Comparison of ENCODE assay signal across 1 cellular context in the genomic region with DNA sequence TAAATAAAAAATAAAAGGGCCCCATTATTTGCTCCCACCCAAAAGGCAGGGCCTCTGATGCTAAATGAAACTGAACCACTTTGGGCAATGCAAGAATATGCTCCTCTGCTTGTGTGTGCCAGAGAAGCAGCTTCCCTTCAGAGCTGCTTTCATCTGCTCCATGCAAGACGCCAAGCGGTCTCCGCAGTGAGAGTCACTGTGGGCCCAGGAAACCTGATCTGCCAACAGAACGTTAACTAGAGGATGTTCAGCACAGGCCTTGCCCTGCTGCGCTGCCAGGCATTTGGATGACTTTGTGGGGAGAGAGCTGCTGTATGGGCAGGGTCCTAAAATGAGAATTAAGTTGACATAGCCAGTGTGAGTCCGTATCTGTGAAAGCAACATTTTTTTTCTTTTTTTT.
TF ChIP-seq lines count a peak whose summit lies in the region.

No MANE protein-coding gene starts in this region.

TF ChIP-seq in IMR-90, 13 proteins besides CTCF, POLR2A, EP300 and RAD21 (continued from another document):
- TF ChIP-seq RFX5 (IDR thresholded peaks at IDR 0.05; ENCODE audit: low read depth, low read length), result no peak
- TF ChIP-seq BHLHE40 (IDR thresholded peaks at IDR 0.05; ENCODE audit: low read depth, low read length), result no peak
- TF ChIP-seq MAZ (IDR thresholded peaks at IDR 0.05; ENCODE audit: borderline replicate concordance, low read depth, low read length), result no peak
- no peak for TF ChIP-seq SMC3 (IDR thresholded peaks at IDR 0.05; ENCODE audit: low read depth, low read length)
- no peak for TF ChIP-seq MAFK (IDR thresholded peaks at IDR 0.05; ENCODE audit: low read depth, low read length)
- TF ChIP-seq MXI1 (IDR thresholded peaks at IDR 0.05; ENCODE audit: borderline replicate concordance, low read depth, low read length), result no peak
- TF ChIP-seq RCOR1 (IDR thresholded peaks at IDR 0.05; ENCODE audit: insufficient replicate concordance, low read length), result no peak
- TF ChIP-seq, protein P1, sequence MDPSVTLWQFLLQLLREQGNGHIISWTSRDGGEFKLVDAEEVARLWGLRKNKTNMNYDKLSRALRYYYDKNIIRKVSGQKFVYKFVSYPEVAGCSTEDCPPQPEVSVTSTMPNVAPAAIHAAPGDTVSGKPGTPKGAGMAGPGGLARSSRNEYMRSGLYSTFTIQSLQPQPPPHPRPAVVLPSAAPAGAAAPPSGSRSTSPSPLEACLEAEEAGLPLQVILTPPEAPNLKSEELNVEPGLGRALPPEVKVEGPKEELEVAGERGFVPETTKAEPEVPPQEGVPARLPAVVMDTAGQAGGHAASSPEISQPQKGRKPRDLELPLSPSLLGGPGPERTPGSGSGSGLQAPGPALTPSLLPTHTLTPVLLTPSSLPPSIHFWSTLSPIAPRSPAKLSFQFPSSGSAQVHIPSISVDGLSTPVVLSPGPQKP (IDR thresholded peaks at IDR 0.05; ENCODE audit: borderline replicate concordance, low read depth, low read length), result no peak
- no peak for TF ChIP-seq CHD1 (IDR thresholded peaks at IDR 0.05; ENCODE audit: low read depth, low read length)
- no peak for TF ChIP-seq CEBPB (IDR thresholded peaks at IDR 0.05; ENCODE audit: low read depth, low read length)
- TF ChIP-seq, protein P2, sequence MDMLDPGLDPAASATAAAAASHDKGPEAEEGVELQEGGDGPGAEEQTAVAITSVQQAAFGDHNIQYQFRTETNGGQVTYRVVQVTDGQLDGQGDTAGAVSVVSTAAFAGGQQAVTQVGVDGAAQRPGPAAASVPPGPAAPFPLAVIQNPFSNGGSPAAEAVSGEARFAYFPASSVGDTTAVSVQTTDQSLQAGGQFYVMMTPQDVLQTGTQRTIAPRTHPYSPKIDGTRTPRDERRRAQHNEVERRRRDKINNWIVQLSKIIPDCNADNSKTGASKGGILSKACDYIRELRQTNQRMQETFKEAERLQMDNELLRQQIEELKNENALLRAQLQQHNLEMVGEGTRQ (IDR thresholded peaks at IDR 0.05; ENCODE audit: low read depth, low read length), result no peak
- no peak for TF ChIP-seq FOS (IDR thresholded peaks at IDR 0.05; ENCODE audit: low read depth, low read length)
